In genomic region chr6:111663692-111664564, GRCh38 we compare ENCODE assay signal across 8 cellular contexts. TPM values are rescaled to one million over a fixed set of nuclear protein-coding genes. Genes with fewer than 3 reads are reported as not detected.
A peak's percentile ranks its signal among the peaks of the same experiment; 100 is the strongest.
DNase-seq lines count a peak whose midpoint lies in the region; ATAC-seq and TF ChIP-seq lines count a peak whose summit lies in the region.

No MANE protein-coding gene starts in this region.

- H3K27ac Mint-ChIP-seq in CD4-positive, alpha-beta T cell = peak overlapping the region; percentile 47

- peaks cover 84% of the 10 kb centered on the region for H3K36me3 Mint-ChIP-seq in CD4-positive, alpha-beta T cell (ENCODE audit: low read depth)

- no peaks in the 10 kb centered on the region for H3K27me3 ChIP-seq in CD4-positive, alpha-beta T cell (ENCODE audit: control insufficient read depth, insufficient read depth, low read length)
- no peaks in the 10 kb centered on the region for H3K27me3 ChIP-seq in Karpas-422 (ENCODE audit: low read length)
- no peaks in the 10 kb centered on the region for H3K27me3 ChIP-seq in effector memory CD4-positive, alpha-beta T cell (replicated peaks; ENCODE audit: control insufficient read depth, insufficient read depth, low read length, poor library complexity, severe bottlenecking)

- peaks cover 7% of the 10 kb centered on the region for H3K4me1 Mint-ChIP-seq in CD4-positive, alpha-beta T cell (ENCODE audit: low read depth)

- no peak overlapping the region for H3K9ac ChIP-seq in Karpas-422 (ENCODE audit: low read length)

- no peaks in the 10 kb centered on the region for H3K9me2 ChIP-seq in Karpas-422 (replicated peaks; ENCODE audit: insufficient read depth, low read length)

- no peak overlapping the region for H3K27ac ChIP-seq in CD4-positive, alpha-beta T cell (ENCODE audit: low read depth, low read length)
- H3K27ac ChIP-seq in Karpas-422 (ENCODE audit: low read length) = no peak overlapping the region
- no peak overlapping the region for H3K27ac ChIP-seq in effector memory CD4-positive, alpha-beta T cell (ENCODE audit: insufficient read depth, low read length, poor library complexity, severe bottlenecking)

- intact Hi-C loops in CD4-positive, alpha-beta T cell (cut with DNase I, micrococcal nuclease) = no loop called here

- H3K27me3 Mint-ChIP-seq in CD4-positive, alpha-beta T cell = no peaks in the 10 kb centered on the region

- no peaks in the 10 kb centered on the region for H3K4me1 ChIP-seq in Karpas-422 (ENCODE audit: low read length)
- H3K4me1 ChIP-seq in effector memory CD4-positive, alpha-beta T cell (ENCODE audit: control insufficient read depth, insufficient read depth, low read length, poor library complexity, severe bottlenecking) = no peaks in the 10 kb centered on the region

- H3K79me2 ChIP-seq in Karpas-422 (ENCODE audit: low read length) = no peaks in the 10 kb centered on the region

- no peak overlapping the region for H3K4me3 Mint-ChIP-seq in CD4-positive, alpha-beta T cell

- no peaks in the 10 kb centered on the region for H3K9me3 Mint-ChIP-seq in CD4-positive, alpha-beta T cell

- no peaks in the 10 kb centered on the region for H4K20me1 ChIP-seq in Karpas-422 (ENCODE audit: insufficient read depth, low read depth, low read length)

- POLR2A ChIA-PET in CD4-positive, alpha-beta T cell (lab: Charles Lee) = interaction anchor here (0.6 kb wide), 1 partner anchor 246 kb away, joined by 3 read pairs; no protein-coding TSS in a partner anchor

- H3K9me3 ChIP-seq in CD4-positive, alpha-beta T cell (ENCODE audit: control insufficient read depth, low read length) = no peaks in the 10 kb centered on the region
- no peaks in the 10 kb centered on the region for H3K9me3 ChIP-seq in Karpas-422 (ENCODE audit: low read length)
- H3K9me3 ChIP-seq in effector memory CD4-positive, alpha-beta T cell (ENCODE audit: control insufficient read depth, low read length) = no peaks in the 10 kb centered on the region

- no peak overlapping the region for H2AFZ ChIP-seq in Karpas-422 (ENCODE audit: low read length)

- H3K4me2 ChIP-seq in Karpas-422 (ENCODE audit: low read depth, low read length, poor library complexity, severe bottlenecking) = no peak overlapping the region

- peaks cover 13% of the 10 kb centered on the region; the same call in 1 of the 2 replicates for H3K36me3 ChIP-seq in Karpas-422 (ENCODE audit: insufficient read depth, low read length)
- H3K36me3 ChIP-seq in effector memory CD4-positive, alpha-beta T cell (ENCODE audit: control insufficient read depth, insufficient read depth, low read length) = peaks cover 68% of the 10 kb centered on the region

- no peak for TF ChIP-seq CTCF in CD4-positive, alpha-beta T cell (IDR thresholded peaks at IDR 0.05)
- TF ChIP-seq CTCF in fibroblast of villous mesenchyme (IDR thresholded peaks at IDR 0.05; ENCODE audit: insufficient read depth, low read depth, low read length) = no peak

- no peak overlapping the region for H3K4me3 ChIP-seq in fibroblast of villous mesenchyme (ENCODE audit: low read depth, low read length)
- no peak overlapping the region for H3K4me3 ChIP-seq in Karpas-422 (ENCODE audit: low read length)
- H3K4me3 ChIP-seq in effector memory CD4-positive, alpha-beta T cell (ENCODE audit: insufficient read depth, low read depth, low read length, poor library complexity, severe bottlenecking) = no peak overlapping the region

- no peak for ATAC-seq in CD4-positive, alpha-beta T cell (ENCODE audit: poor library complexity)

- no peak for DNase-seq in CD4-positive, alpha-beta T cell
- peak; percentile 39 for DNase-seq in SKM-1 treated with dmso at 0.1 percent for 144 hours (lab: John Stamatoyannopoulos, UW; ENCODE audit: unreplicated experiment)
- peak; percentile 69 for DNase-seq in fibroblast of villous mesenchyme (ENCODE audit: low read depth)
- peak in 37 of 56 donors; percentile 13 to 77 (median 36) for DNase-seq in nucleus accumbens (lab: John Stamatoyannopoulos, UW)
- no peak for DNase-seq in Karpas-422
- no peak for DNase-seq in activated effector memory CD4-positive, alpha-beta T cell treated with Interleukin-2 at 50 U/mL for 16 hours
- no peak for DNase-seq in effector memory CD4-positive, alpha-beta T cell
- DNase-seq in activated CD4-positive, alpha-beta T cell treated with anti-CD3 and anti-CD28 coated beads, Interleukin-2, amount 50 U/mL, for 1 hour = no peak

- CTCF ChIA-PET in CD4-positive, alpha-beta T cell (lab: Charles Lee) = no interaction called here

RNA-seq across cellular contexts. Expression of gene TRAF3IP2, which starts 58.2 kb away (rescaled TPM):
- total RNA-seq in CD4-positive, alpha-beta T cell = 10 to 100 TPM; 23.6 to 24.8 TPM
- total RNA-seq in fibroblast of villous mesenchyme = 20.6 and 21.2 TPM in 2 replicates
- total RNA-seq in Karpas-422 (2014; rRNA removed; shearing (Covaris generic); ENCODE audit: low replicate concordance) = 51.2 and 55.5 TPM in 2 replicates

Comparison
In these comparisons a context has a peak if more than half of its experiments do, and no peak if none do; other contexts are left out.
1. DNase-seq: peak in SKM-1 treated with dmso at 0.1 percent for 144 hours (single experiment), fibroblast of villous mesenchyme (single experiment) and nucleus accumbens (37 of 56); none in CD4-positive, alpha-beta T cell (0 of 10), Karpas-422 (single experiment), activated effector memory CD4-positive, alpha-beta T cell treated with Interleukin-2 at 50 U/mL for 16 hours (single experiment), effector memory CD4-positive, alpha-beta T cell (0 of 3) and activated CD4-positive, alpha-beta T cell treated with anti-CD3 and anti-CD28 coated beads, Interleukin-2, amount 50 U/mL, for 1 hour (single experiment).